27 cellular contexts compared by ENCODE assay signal in genomic region chr2:142056784-142057183, GRCh38.
"Had no signal": no experiment of that assay in that cellular context is flagged by ENCODE, and none has a peak within 500 bp of the region (broad histone marks: within the 10 kb centered on the region; RNA-seq: fewer than 3 reads in every experiment).

No MANE protein-coding gene starts in this region.

- H3K27ac ChIP-seq: stomach, suprapubic skin, testis, thoracic aorta, thyroid gland, tibial artery, tibial nerve, transverse colon, upper lobe of left lung, upper lobe of right lung, uterus, vagina had no signal

- FAIRE-seq: urothelium cell line had no signal

- DNase-seq: stimulated activated CD4-positive, alpha-beta T cell treated with anti-CD3 and anti-CD28 coated beads, Interleukin-2, amount 100 ng/mL, for 48 hours; stimulated activated CD4-positive, alpha-beta T cell treated with anti-CD3 and anti-CD28 coated beads, Interleukin-4, amount 100 ng/mL, for 1 hour; stimulated activated CD4-positive, alpha-beta T cell treated with anti-CD3 and anti-CD28 coated beads, Interleukin-4, amount 100 ng/mL, for 24 hours; stimulated activated CD4-positive, alpha-beta T cell treated with anti-CD3 and anti-CD28 coated beads, Interleukin-4, amount 100 ng/mL, for 4 hours; stimulated activated CD8-positive, alpha-beta memory T cell treated with anti-CD3 and anti-CD28 coated beads, Interleukin-4, amount 100 ng/mL, for 48 hours; stimulated activated naive B cell treated with anti-CD40 and anti-IgM and Interleukin-4, amounts not matched to agents 10 μg/mL and 1 μg/mL and 100 μg/mL, for 72 hours; stimulated activated naive CD4-positive, alpha-beta T cell; stimulated activated naive CD4-positive, alpha-beta T cell treated with Interleukin-2 at 50 U/mL for 16 hours; stimulated activated naive CD8-positive, alpha-beta T cell treated with anti-CD3 and anti-CD28 coated beads, Interleukin-15, amount 100 ng/mL, for 72 hours; stimulated activated naive CD8-positive, alpha-beta T cell treated with anti-CD3 and anti-CD28 coated beads, Interleukin-15, Interleukin-2, amounts not matched to agents 100 U/mL and 50 U/mL, for 24 hours; stomach; substantia nigra; testis; thyroid gland; tibial artery; transverse colon; trophoblast cell; upper lobe of left lung; upper lobe of right lung; uterus had no signal

- H3K9me3 ChIP-seq: stomach, suprapubic skin, testis, thoracic aorta, thyroid gland, tibial artery, tibial nerve, transverse colon, upper lobe of left lung, upper lobe of right lung, uterus, vagina had no signal

- H3K4me3 ChIP-seq: stomach, suprapubic skin, testis, thoracic aorta, thyroid gland, tibial artery, tibial nerve, transverse colon, upper lobe of left lung, upper lobe of right lung, uterus, vagina had no signal

- H3K36me3 ChIP-seq: stomach, suprapubic skin, thoracic aorta, thyroid gland, tibial artery, tibial nerve, transverse colon, upper lobe of left lung, upper lobe of right lung, uterus, vagina had no signal

- ATAC-seq: stimulated activated effector memory CD8-positive, alpha-beta T cell treated with anti-CD3 and anti-CD28 coated beads, Interleukin-12 subunit alpha, Interleukin-12 subunit beta, amount 100 ng/mL, for 72 hours; stimulated activated memory B cell treated with anti-CD40 and anti-IgM and Interleukin-4, amounts not matched to agents 10 μg/mL and 1 μg/mL and 100 μg/mL, for 72 hours; stimulated activated naive B cell treated with anti-CD40 and anti-IgM and Interleukin-4, amounts not matched to agents 10 μg/mL and 1 μg/mL and 100 μg/mL, for 72 hours; stimulated activated naive CD8-positive, alpha-beta T cell treated with anti-CD3 and anti-CD28 coated beads, Interleukin-15, amount 100 ng/mL, for 72 hours; stimulated activated naive CD8-positive, alpha-beta T cell treated with anti-CD3 and anti-CD28 coated beads, Interleukin-15, Interleukin-2, amounts not matched to agents 100 U/mL and 50 U/mL, for 24 hours; upper lobe of right lung had no signal

- H3K4me1 ChIP-seq: stomach, suprapubic skin, testis, tibial artery, tibial nerve, transverse colon, upper lobe of left lung, upper lobe of right lung, uterus, vagina had no signal

- H3K27me3 ChIP-seq: stomach, suprapubic skin, testis, thyroid gland, tibial artery, tibial nerve, transverse colon, upper lobe of left lung, upper lobe of right lung, uterus, vagina had no signal
